10 cellular contexts compared by ENCODE assay signal in the genomic region with DNA sequence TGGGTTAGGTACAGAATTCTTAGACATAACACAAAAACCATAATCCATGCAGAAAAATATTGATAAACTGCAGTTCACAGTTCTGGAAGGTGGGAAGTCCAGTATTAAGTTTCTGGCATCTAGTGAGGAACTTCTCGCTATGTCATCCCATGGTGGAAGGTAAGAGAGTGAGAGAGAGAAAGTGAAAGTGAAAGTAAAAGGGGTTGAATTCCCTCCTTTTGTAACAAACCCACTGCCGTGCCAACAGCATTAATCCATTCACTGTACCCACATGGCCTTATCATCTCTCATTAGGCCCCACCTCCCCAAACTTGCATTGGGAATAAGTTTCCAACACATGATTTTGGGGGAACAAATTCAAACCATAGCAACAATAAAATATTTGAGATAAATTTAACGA. TPM values are rescaled to one million over a fixed set of nuclear protein-coding genes. Genes with fewer than 3 reads are reported as not detected.
DNase-seq lines count a peak whose midpoint lies in the region; ATAC-seq, FAIRE-seq and TF ChIP-seq lines count a peak whose summit lies in the region.
"Had no signal": no experiment of that assay in that cellular context is flagged by ENCODE, and none has a peak within 500 bp of the region (broad histone marks: within the 10 kb centered on the region; RNA-seq: fewer than 3 reads in every experiment).

No MANE protein-coding gene starts in this region.

- intact Hi-C loops in right lobe of liver (cut with DNase I) = no loop called here

- no peaks in the 10 kb centered on the region for H3K36me3 ChIP-seq in CD4-positive, CD25-positive, alpha-beta regulatory T cell (ENCODE audit: control insufficient read depth, insufficient read depth, low read length)
- H3K36me3 ChIP-seq in right lobe of liver = no peaks in the 10 kb centered on the region

- FAIRE-seq in GM12892 (lab: Jason Lieb, UNC) = no peak
- FAIRE-seq: GM18507 had no signal

- no peaks in the 10 kb centered on the region for H3K27me3 ChIP-seq in CD4-positive, CD25-positive, alpha-beta regulatory T cell (ENCODE audit: control insufficient read depth, insufficient read depth, low read length)
- H3K27me3 ChIP-seq in HL-60 (ENCODE audit: insufficient read depth, poor library complexity, severe bottlenecking) = no peaks in the 10 kb centered on the region
- H3K27me3 ChIP-seq in right lobe of liver = no peaks in the 10 kb centered on the region

- 45% methylated on average over 3 of the region's 3 CpGs for whole genome bisulfite sequencing in right lobe of liver (ENCODE audit: insufficient coverage, low coverage, low lambda C conversion rate, missing lambda C conversion rate)

- H3K4me3 Mint-ChIP-seq in CD4-positive, CD25-positive, alpha-beta regulatory T cell = peak overlapping the region in 3 of 4 donors; percentile 80 to 86 (median 83)

- no peak for ATAC-seq in CD4-positive, CD25-positive, alpha-beta regulatory T cell (ENCODE audit: low read depth in 2 of 2)
- ATAC-seq in right lobe of liver (peak; percentile 74 to 91 (median 76)), HG02678 (IDR thresholded peaks at IDR 0.05; ENCODE audit: unreplicated experiment) (no peak), HG03354 (IDR thresholded peaks at IDR 0.05; ENCODE audit: poor library complexity, severe bottlenecking, unreplicated experiment) (no peak)

- H3K36me3 Mint-ChIP-seq in CD4-positive, CD25-positive, alpha-beta regulatory T cell = peaks cover 5% of the 10 kb centered on the region

- TF ChIP-seq POLR2A in right lobe of liver (IDR thresholded peaks at IDR 0.05) (no peak), GM12892 (IDR thresholded peaks at IDR 0.05; ENCODE audit: low read depth, low read length) (no peak)

- no peak overlapping the region for H3K27ac ChIP-seq in CD4-positive, CD25-positive, alpha-beta regulatory T cell (ENCODE audit: insufficient read depth, low read length, poor library complexity, severe bottlenecking)
- H3K27ac ChIP-seq in HL-60 (replicated peaks) = peak overlapping the region; percentile 22; the same call in 1 of the 2 replicates
- no peak overlapping the region for H3K27ac ChIP-seq in right lobe of liver
- H3K27ac ChIP-seq: VCaP had no signal

- no peaks in the 10 kb centered on the region for H3K4me1 ChIP-seq in CD4-positive, CD25-positive, alpha-beta regulatory T cell (ENCODE audit: control insufficient read depth, insufficient read depth, low read length, poor library complexity, severe bottlenecking)
- no peaks in the 10 kb centered on the region for H3K4me1 ChIP-seq in right lobe of liver

- H3K9me3 ChIP-seq in CD4-positive, CD25-positive, alpha-beta regulatory T cell (ENCODE audit: control insufficient read depth in 2 of 2, low read length in 2 of 2) = peaks cover 9 to 27% of the 10 kb centered on the region in 2 experiments
- H3K9me3 ChIP-seq in right lobe of liver = no peaks in the 10 kb centered on the region

- peak overlapping the region; percentile 75 for H3K4me3 ChIP-seq in CD4-positive, CD25-positive, alpha-beta regulatory T cell (ENCODE audit: low read depth, low read length)
- H3K4me3 ChIP-seq in HL-60 (replicated peaks; ENCODE audit: insufficient read depth, low read length) (no peak overlapping the region), WI38 (ENCODE audit: low read depth, low read length) (peak overlapping the region; percentile 51), right lobe of liver (peak overlapping the region; percentile 4 to 11 (median 5))

- H3K9me3 Mint-ChIP-seq in CD4-positive, CD25-positive, alpha-beta regulatory T cell = peaks cover 0 to 23% (median 5%) of the 10 kb centered on the region in 7 donors

- H3K27ac Mint-ChIP-seq in CD4-positive, CD25-positive, alpha-beta regulatory T cell = peak overlapping the region; percentile 22 to 46 (median 34)

- TF ChIP-seq CTCF in HL-60 (IDR thresholded peaks at IDR 0.05; ENCODE audit: insufficient read depth, low read length) (no peak), WI38 (IDR thresholded peaks at IDR 0.05; ENCODE audit: low read depth, low read length) (no peak), right lobe of liver (IDR thresholded peaks at IDR 0.05) (no peak)

- peaks cover 4% of the 10 kb centered on the region for H3K27me3 Mint-ChIP-seq in CD4-positive, CD25-positive, alpha-beta regulatory T cell

- DNase-seq in CD4-positive, CD25-positive, alpha-beta regulatory T cell = peak in 2 of 3 donors; percentile 15 to 41
- DNase-seq in HL-60 (ENCODE audit: low read depth in 1 of 2, low spot score in 1 of 2) (peak in 1 of 2 experiments; percentile 7), right lobe of liver (no peak), GM12892 (ENCODE audit: insufficient read length) (no peak)
- DNase-seq in activated CD4-positive, alpha-beta T cell treated with anti-CD3 and anti-CD28 coated beads, Interleukin-2, amount 50 U/mL, for 1 hour = no peak

- peaks cover 3 to 21% (median 9%) of the 10 kb centered on the region in 4 donors for H3K4me1 Mint-ChIP-seq in CD4-positive, CD25-positive, alpha-beta regulatory T cell

RNA-seq across cellular contexts. Expression of a gene that starts 17.1 kb away (rescaled TPM):
- 2.0 TPM for total RNA-seq in CD4-positive, CD25-positive, alpha-beta regulatory T cell
- 1 to 10 TPM; 1.4 to 6.9 (median 3.8) TPM for polyA plus RNA-seq in CD4-positive, CD25-positive, alpha-beta regulatory T cell
- total RNA-seq in right lobe of liver = 1 to 10 TPM; 1.1 to 3.8 (median 2.1) TPM
- 3.8 TPM for polyA plus RNA-seq in GM12892 (2012; ENCODE audit: missing spikeins)

RNA-seq across cellular contexts. Expression of a gene that starts 25.3 kb away (rescaled TPM):
- total RNA-seq in CD4-positive, CD25-positive, alpha-beta regulatory T cell = 18.6 TPM
- polyA plus RNA-seq in CD4-positive, CD25-positive, alpha-beta regulatory T cell = 10 to 100 TPM; 60.4 to 82.7 (median 76.0) TPM
- 10 to 100 TPM; 10.9 to 20.4 (median 15.3) TPM for total RNA-seq in right lobe of liver
- polyA plus RNA-seq in GM12892 (2012; ENCODE audit: missing spikeins) = 24.5 TPM

RNA-seq across cellular contexts. Expression of a gene that starts 48.9 kb away (rescaled TPM):
- total RNA-seq in CD4-positive, CD25-positive, alpha-beta regulatory T cell = 0.81 TPM
- polyA plus RNA-seq in CD4-positive, CD25-positive, alpha-beta regulatory T cell = 1 to 10 TPM in 3 of 4 donors, under 1 TPM in 1; 0.75 to 2.6 (median 1.7) TPM
- 1 to 10 TPM in 3 of 6 experiments, under 1 TPM in 3; 0.56 to 1.7 (median 0.97) TPM for total RNA-seq in right lobe of liver
- 0.13 TPM for polyA plus RNA-seq in GM12892 (2012; ENCODE audit: missing spikeins)

Comparison
In these comparisons a context has a peak if more than half of its experiments do, and no peak if none do; other contexts are left out.
1. ATAC-seq: peak in right lobe of liver (4 of 4); none in CD4-positive, CD25-positive, alpha-beta regulatory T cell (0 of 2), HG02678 (single experiment) and HG03354 (single experiment).
2. DNase-seq: peak in CD4-positive, CD25-positive, alpha-beta regulatory T cell (2 of 3); none in right lobe of liver (0 of 3), GM12892 (single experiment) and activated CD4-positive, alpha-beta T cell treated with anti-CD3 and anti-CD28 coated beads, Interleukin-2, amount 50 U/mL, for 1 hour (single experiment).